In the genomic region with DNA sequence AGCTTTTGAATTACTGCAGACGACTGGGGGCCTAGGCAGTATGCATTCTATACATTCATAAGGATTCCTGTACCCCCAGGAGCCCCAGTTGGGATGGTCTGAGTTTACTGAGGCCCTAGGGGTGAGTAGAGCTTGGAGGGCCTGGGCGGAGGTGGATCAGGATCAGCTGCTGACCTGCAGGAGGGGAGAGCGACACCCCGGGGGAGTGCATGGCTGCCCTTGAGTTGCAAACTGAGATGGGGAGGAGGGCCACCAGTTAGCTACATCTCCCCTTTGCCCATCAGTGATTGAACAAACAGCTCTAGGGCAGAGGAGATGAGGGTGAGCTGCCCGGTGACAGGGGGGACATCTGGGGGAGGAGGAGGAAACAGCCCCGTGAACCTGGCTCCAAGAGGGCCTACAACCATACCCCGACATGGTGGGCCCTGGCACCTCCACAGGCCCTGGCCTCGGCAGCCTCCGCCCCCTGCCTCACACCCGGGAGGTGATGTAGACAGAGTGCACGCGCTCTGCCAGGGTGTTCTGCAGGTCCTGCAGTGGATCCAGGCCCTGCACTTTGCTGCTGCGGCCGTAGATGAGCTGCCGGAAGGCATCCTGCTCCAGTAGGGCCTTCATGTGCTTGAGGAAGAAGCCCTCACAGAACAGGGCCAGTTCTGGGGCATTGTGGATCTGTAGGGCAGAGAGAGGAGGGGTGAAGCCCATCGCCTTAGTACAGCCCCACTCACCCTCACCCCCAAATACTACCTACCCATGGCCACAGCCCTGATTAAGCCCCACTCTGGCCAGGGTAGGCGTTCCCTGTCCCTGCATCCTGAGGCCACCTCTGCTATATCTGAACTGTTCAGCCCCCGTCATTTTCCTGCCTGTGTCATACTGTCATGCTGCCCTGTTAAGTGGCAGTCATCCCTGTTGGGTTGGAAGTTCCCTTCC, we compare ENCODE assay signal across 1 cellular context.
TF ChIP-seq lines count a peak whose summit lies in the region.

No MANE protein-coding gene starts in this region.

TF ChIP-seq in SK-N-SH, 30 proteins besides CTCF, POLR2A, EP300 and RAD21:
- TF ChIP-seq, protein P1, sequence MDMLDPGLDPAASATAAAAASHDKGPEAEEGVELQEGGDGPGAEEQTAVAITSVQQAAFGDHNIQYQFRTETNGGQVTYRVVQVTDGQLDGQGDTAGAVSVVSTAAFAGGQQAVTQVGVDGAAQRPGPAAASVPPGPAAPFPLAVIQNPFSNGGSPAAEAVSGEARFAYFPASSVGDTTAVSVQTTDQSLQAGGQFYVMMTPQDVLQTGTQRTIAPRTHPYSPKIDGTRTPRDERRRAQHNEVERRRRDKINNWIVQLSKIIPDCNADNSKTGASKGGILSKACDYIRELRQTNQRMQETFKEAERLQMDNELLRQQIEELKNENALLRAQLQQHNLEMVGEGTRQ (IDR thresholded peaks at IDR 0.05; ENCODE audit: borderline replicate concordance, low read depth, low read length): no peak
- no peak for TF ChIP-seq TAF1 (IDR thresholded peaks at IDR 0.05; ENCODE audit: borderline replicate concordance, low read depth, low read length)
- TF ChIP-seq IRF3 (IDR thresholded peaks at IDR 0.05; ENCODE audit: low read depth, low read length): no peak
- TF ChIP-seq TEAD4 (IDR thresholded peaks at IDR 0.05; ENCODE audit: borderline replicate concordance, insufficient read depth): no peak
- TF ChIP-seq, protein P2, sequence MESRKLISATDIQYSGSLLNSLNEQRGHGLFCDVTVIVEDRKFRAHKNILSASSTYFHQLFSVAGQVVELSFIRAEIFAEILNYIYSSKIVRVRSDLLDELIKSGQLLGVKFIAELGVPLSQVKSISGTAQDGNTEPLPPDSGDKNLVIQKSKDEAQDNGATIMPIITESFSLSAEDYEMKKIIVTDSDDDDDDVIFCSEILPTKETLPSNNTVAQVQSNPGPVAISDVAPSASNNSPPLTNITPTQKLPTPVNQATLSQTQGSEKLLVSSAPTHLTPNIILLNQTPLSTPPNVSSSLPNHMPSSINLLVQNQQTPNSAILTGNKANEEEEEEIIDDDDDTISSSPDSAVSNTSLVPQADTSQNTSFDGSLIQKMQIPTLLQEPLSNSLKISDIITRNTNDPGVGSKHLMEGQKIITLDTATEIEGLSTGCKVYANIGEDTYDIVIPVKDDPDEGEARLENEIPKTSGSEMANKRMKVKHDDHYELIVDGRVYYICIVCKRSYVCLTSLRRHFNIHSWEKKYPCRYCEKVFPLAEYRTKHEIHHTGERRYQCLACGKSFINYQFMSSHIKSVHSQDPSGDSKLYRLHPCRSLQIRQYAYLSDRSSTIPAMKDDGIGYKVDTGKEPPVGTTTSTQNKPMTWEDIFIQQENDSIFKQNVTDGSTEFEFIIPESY (IDR thresholded peaks at IDR 0.05; ENCODE audit: borderline replicate concordance, low read depth): no peak
- TF ChIP-seq RFX5 (IDR thresholded peaks at IDR 0.05; ENCODE audit: low read length): no peak
- no peak for TF ChIP-seq NFIC (IDR thresholded peaks at IDR 0.05; ENCODE audit: borderline replicate concordance)
- TF ChIP-seq RXRA (IDR thresholded peaks at IDR 0.05; ENCODE audit: borderline replicate concordance, low read depth): no peak
- no peak for TF ChIP-seq POLR2AphosphoS5 (IDR thresholded peaks at IDR 0.05; ENCODE audit: low read depth, low read length)
- TF ChIP-seq JUND (IDR thresholded peaks at IDR 0.05): no peak
- TF ChIP-seq MAX (IDR thresholded peaks at IDR 0.05; ENCODE audit: low read depth): no peak
- TF ChIP-seq MXI1 (IDR thresholded peaks at IDR 0.05; ENCODE audit: low read depth, low read length): no peak
